Comparison of ENCODE assay signal across 13 cellular contexts in genomic region chrX:112834976-112835375, GRCh38. TPM values are rescaled to one million over a fixed set of nuclear protein-coding genes. Genes with fewer than 3 reads are reported as not detected.
DNase-seq lines count a peak whose midpoint lies in the region; ATAC-seq, FAIRE-seq and TF ChIP-seq lines count a peak whose summit lies in the region.
"Had no signal": no experiment of that assay in that cellular context is flagged by ENCODE, and none has a peak within 500 bp of the region (broad histone marks: within the 10 kb centered on the region; RNA-seq: fewer than 3 reads in every experiment).

No MANE protein-coding gene starts in this region.

- SMC1A ChIA-PET in GM12878 (lab: Charles Lee; ENCODE audit: uncharacterized antibody, unreplicated experiment) = interaction anchor here (1.4 to 1.6 kb wide), 2 partner anchors 12 to 15 kb away, joined by 3 read pairs; no protein-coding TSS in a partner anchor

- RAD21 ChIA-PET in GM12878 (lab: Charles Lee; ENCODE audit: unreplicated experiment) = no interaction called here

- POLR2A ChIA-PET in Caco-2 (lab: Charles Lee) (no interaction called here), GM12878 (lab: Charles Lee) (no interaction called here)

- no peak overlapping the region for H2AFZ ChIP-seq in GM12878 (ENCODE audit: control insufficient read depth, low read depth, low read length)

- 0 out of 2 replicates have a peak overlapping the region, but pooled peaks have one; percentile 7 for H3K4me2 ChIP-seq in GM12878 (ENCODE audit: control insufficient read depth, insufficient read depth)

- ATAC-seq in GM12878 = no peak

- H3K79me2 ChIP-seq in GM12878 (ENCODE audit: control insufficient read depth, insufficient read depth, low read length) = no peaks in the 10 kb centered on the region

- BruUV-seq in Caco-2 (replicated peaks; lab: Mats Ljungman, UMichigan) (no TSS peak), GM12878 (replicated peaks; lab: Mats Ljungman, UMichigan) (no TSS peak)

- TF ChIP-seq CTCF in Caco-2 (IDR thresholded peaks at IDR 0.05; ENCODE audit: insufficient read depth in 1 of 2, low read depth in 1 of 2, low read length in 1 of 2, severe bottlenecking in 1 of 2, unreplicated experiment in 1 of 2) (no peak), GM12878 (IDR thresholded peaks at IDR 0.05 in 2 of 3, conservative IDR thresholded peaks at IDR 0.05 in 1 of 3; ENCODE audit: control insufficient read depth in 2 of 3, extremely low read depth in 1 of 3, insufficient read depth in 1 of 3, low read depth in 3 of 3, low read length in 3 of 3) (no peak), progenitor cell of endocrine pancreas (IDR thresholded peaks at IDR 0.05; ENCODE audit: unreplicated experiment) (no peak), endodermal cell (conservative IDR thresholded peaks at IDR 0.05) (no peak)

- TF ChIP-seq RAD21 in GM12878 (IDR thresholded peaks at IDR 0.05; ENCODE audit: insufficient read depth, low read depth, low read length) = no peak

- H3K4me1 ChIP-seq in Caco-2 (peaks cover 50% of the 10 kb centered on the region), GM12878 (ENCODE audit: control insufficient read depth, insufficient read depth, low read length) (0 out of 2 replicates have a peak, but pooled peaks cover 3% of the 10 kb centered on the region), endodermal cell (ENCODE audit: control insufficient read depth, insufficient read depth, low read length) (no peaks in the 10 kb centered on the region)

- no peak overlapping the region for H3K4me3 Mint-ChIP-seq in Caco-2 (ENCODE audit: unreplicated experiment)
- H3K4me3 Mint-ChIP-seq in progenitor cell of endocrine pancreas (ENCODE audit: low read depth) = no peak overlapping the region
- no peak overlapping the region for H3K4me3 Mint-ChIP-seq in endodermal cell
- H3K4me3 Mint-ChIP-seq: CD4-positive, CD25-positive, alpha-beta regulatory T cell had no signal

- in situ Hi-C loops in GM12878 (cut with MboI) = no loop called here

- no peaks in the 10 kb centered on the region for H4K20me1 ChIP-seq in GM12878 (ENCODE audit: control insufficient read depth, insufficient read depth)

- CTCF ChIA-PET in Caco-2 (lab: Charles Lee) = no interaction called here
- CTCF ChIA-PET in GM12878 (lab: Yijun Ruan, JAX) = no interaction called here

- H3K27ac ChIP-seq in GM12878 (ENCODE audit: control insufficient read depth, insufficient read depth) (no peak overlapping the region), endodermal cell (ENCODE audit: low read depth, low read length) (no peak overlapping the region)

- 92% methylated on average over 1 of the region's 1 CpG for WGBS in GM12878 (ENCODE audit: insufficient coverage, insufficient replicate concordance, low lambda C conversion rate, missing lambda C conversion rate)
- whole genome bisulfite sequencing in endodermal cell (ENCODE audit: insufficient coverage in 1 of 2, insufficient read length in 1 of 2), 2 experiments = 89% methylated on average over 1 of the region's 1 CpG; no CpG with 5 or more reads in 1 of the 2 experiments

- H3K36me3 Mint-ChIP-seq in Caco-2 (ENCODE audit: insufficient read depth, unreplicated experiment) (no peaks in the 10 kb centered on the region), progenitor cell of endocrine pancreas (ENCODE audit: insufficient read depth) (peaks cover 7% of the 10 kb centered on the region), endodermal cell (ENCODE audit: low read depth) (no peaks in the 10 kb centered on the region)
- H3K36me3 Mint-ChIP-seq: CD4-positive, CD25-positive, alpha-beta regulatory T cell had no signal

- TF ChIP-seq EP300 in GM12878 (IDR thresholded peaks at IDR 0.05; ENCODE audit: borderline replicate concordance in 1 of 2, control insufficient read depth in 1 of 2, low read depth in 2 of 2, low read length in 2 of 2) = no peak

- H3K9me3 Mint-ChIP-seq in Caco-2 (ENCODE audit: unreplicated experiment) (no peaks in the 10 kb centered on the region), progenitor cell of endocrine pancreas (ENCODE audit: low read depth) (no peaks in the 10 kb centered on the region), endodermal cell (peaks cover 9% of the 10 kb centered on the region)
- H3K9me3 Mint-ChIP-seq: CD4-positive, CD25-positive, alpha-beta regulatory T cell had no signal

- intact Hi-C loops in Caco-2 (cut with micrococcal nuclease; ENCODE audit: unreplicated experiment) = loop anchor here (10.0 kb wide), 1 partner anchor 130 kb away; no protein-coding TSS in a partner anchor
- intact Hi-C loops in GM12878 (cut with micrococcal nuclease; ENCODE audit: unreplicated experiment) = loop anchor here (10.0 kb wide), 1 partner anchor 70 kb away; no protein-coding TSS in a partner anchor

- no peaks in the 10 kb centered on the region for H3K27me3 ChIP-seq in Caco-2 (replicated peaks; ENCODE audit: control insufficient read depth, insufficient read depth, low read length)
- H3K27me3 ChIP-seq in GM12878 (replicated peaks in 1 of 2; ENCODE audit: control insufficient read depth in 2 of 2, insufficient read depth in 2 of 2, low read length in 1 of 2) = no peaks in the 10 kb centered on the region
- H3K27me3 ChIP-seq in endodermal cell (ENCODE audit: control insufficient read depth, insufficient read depth, low read length, poor library complexity, severe bottlenecking) = peaks cover 29% of the 10 kb centered on the region

- H3K27me3 Mint-ChIP-seq in Caco-2 (ENCODE audit: insufficient read depth, unreplicated experiment) (no peaks in the 10 kb centered on the region), progenitor cell of endocrine pancreas (no peaks in the 10 kb centered on the region), endodermal cell (ENCODE audit: insufficient read depth) (peaks cover 58% of the 10 kb centered on the region)
- H3K27me3 Mint-ChIP-seq: CD4-positive, CD25-positive, alpha-beta regulatory T cell had no signal

- H3K9me3 ChIP-seq in Caco-2 = no peaks in the 10 kb centered on the region
- H3K9me3 ChIP-seq in GM12878 (replicated peaks; ENCODE audit: control insufficient read depth, insufficient read depth, low read length) = no peaks in the 10 kb centered on the region
- H3K9me3 ChIP-seq in endodermal cell (ENCODE audit: control insufficient read depth, low read length) = no peaks in the 10 kb centered on the region

- H3K4me1 Mint-ChIP-seq in Caco-2 (ENCODE audit: low read depth, unreplicated experiment) = peaks cover 21% of the 10 kb centered on the region
- H3K4me1 Mint-ChIP-seq in progenitor cell of endocrine pancreas (ENCODE audit: low read depth) = peaks cover 70% of the 10 kb centered on the region
- H3K4me1 Mint-ChIP-seq in endodermal cell = peaks cover 44% of the 10 kb centered on the region

- H3K36me3 ChIP-seq in Caco-2 (ENCODE audit: control insufficient read depth, insufficient read depth, low read length) (no peaks in the 10 kb centered on the region), GM12878 (ENCODE audit: control insufficient read depth in 2 of 2, insufficient read depth in 2 of 2, low read length in 1 of 2) (no peaks in the 10 kb centered on the region), endodermal cell (ENCODE audit: control insufficient read depth, insufficient read depth, low read length) (no peaks in the 10 kb centered on the region)

- FAIRE-seq in GM12878 (lab: Jason Lieb, UNC) = no peak
- FAIRE-seq: GM18507 had no signal

- no peak for DNase-seq in Caco-2
- peak; percentile 70 for DNase-seq in NCI-H69 (lab: John Stamatoyannopoulos, UW)
- no peak for DNase-seq in GM12878 (ENCODE audit: low read depth, low spot score)
- DNase-seq in progenitor cell of endocrine pancreas (ENCODE audit: low spot score, unreplicated experiment) = no peak
- no peak for DNase-seq in activated naive CD4-positive, alpha-beta T cell treated with anti-CD3 and anti-CD28 coated beads, Interleukin-2, amount 50 U/mL, for 16 hours
- no peak for DNase-seq in activated gamma-delta T cell (lab: John Stamatoyannopoulos, UW)
- DNase-seq in endodermal cell = no peak
- DNase-seq: CD4-positive, CD25-positive, alpha-beta regulatory T cell; KBM-7; NCI-H1436 treated with DMSO at 0.1 percent for 48 hours; NCI-H345; NCI-H526 treated with DMSO at 0.1 percent for 48 hours had no signal

- H3K9ac ChIP-seq in GM12878 (ENCODE audit: control insufficient read depth, insufficient read depth, low read length) = no peak overlapping the region
- H3K9ac ChIP-seq in endodermal cell (ENCODE audit: extremely low read depth, low read length, poor library complexity, severe bottlenecking) = no peak overlapping the region

- no peak for TF ChIP-seq POLR2A in GM12878 (IDR thresholded peaks at IDR 0.05; ENCODE audit: low read depth, low read length)

- no peak overlapping the region for H3K4me3 ChIP-seq in Caco-2 (ENCODE audit: low read depth, low read length)
- no peak overlapping the region for H3K4me3 ChIP-seq in GM12878
- H3K4me3 ChIP-seq in endodermal cell (ENCODE audit: low read length) = no peak overlapping the region

- peak overlapping the region; percentile 86 for H3K27ac Mint-ChIP-seq in Caco-2 (ENCODE audit: unreplicated experiment)
- H3K27ac Mint-ChIP-seq in progenitor cell of endocrine pancreas = peak overlapping the region; percentile 91
- H3K27ac Mint-ChIP-seq in endodermal cell = no peak overlapping the region
- H3K27ac Mint-ChIP-seq: CD4-positive, CD25-positive, alpha-beta regulatory T cell had no signal

TF ChIP-seq in GM12878, 131 proteins besides CTCF, POLR2A, EP300 and RAD21 (continues in another document):
- TF ChIP-seq CBX3 (IDR thresholded peaks at IDR 0.05; ENCODE audit: borderline replicate concordance, low read depth) = no peak
- no peak for TF ChIP-seq POLR2AphosphoS5 (IDR thresholded peaks at IDR 0.05; ENCODE audit: low read length)
- no peak for TF ChIP-seq ATF7 (IDR thresholded peaks at IDR 0.05; ENCODE audit: low read depth)

RNA-seq across cellular contexts. Expression of gene AMOT, which starts 5.7 kb away (rescaled TPM):
- 55.7 and 66.3 TPM in 2 replicates for total RNA-seq in Caco-2 (2022)
- total RNA-seq in GM12878 (2013; cell fraction: nucleolus; rRNA removed) = 1.8 and 3.0 TPM in 2 replicates
- 5.2 and 6.3 TPM in 2 replicates for total RNA-seq in GM12878 (2014; rRNA removed)
- 2.5 and 3.0 TPM in 2 replicates for total RNA-seq in GM12878 (2014; rRNA removed; fragmentation: Illumina TruSeq; extraction: Trizol)
- total RNA-seq in GM12878 (2021) = 12.5 and 14.5 TPM in 2 replicates
- polyA plus RNA-seq in GM12878 (2011; ENCODE audit: low read depth) = 3.2 TPM
- polyA plus RNA-seq in GM12878 (2011; rRNA removed) = 1.7 and 3.4 TPM in 2 replicates
- polyA plus RNA-seq in GM12878 (2011; cell fraction: cytosol; rRNA removed) = 3.2 and 3.4 TPM in 2 replicates
- polyA plus RNA-seq in GM12878 (2011; cell fraction: nucleus; rRNA removed) = 5.4 and 14.7 TPM in 2 replicates
- 4.5 and 5.6 TPM in 2 replicates for polyA plus RNA-seq in GM12878 (2012)
- 4.9 and 5.1 TPM in 2 replicates for polyA plus RNA-seq in GM12878 (2014; fragmentation: Illumina TruSeq; extraction: Trizol)
- polyA plus RNA-seq in GM12878 (2014; fragmentation: Nextera tagmentation; extraction: Ambion mirVana) = 1 to 10 TPM in 1 of 2 experiments, under 1 TPM in 1; 0.92 to 1.4 TPM
- 2.8 and 5.5 TPM in 2 replicates for polyA plus RNA-seq in GM12878 (2014; rRNA removed)
- 1 to 10 TPM; 2.6 to 2.7 TPM for polyA plus RNA-seq in GM12878 (2016; fragmentation: Nextera tagmentation; extraction: Ambion mirVana)
- polyA minus RNA-seq in GM12878 (2011; rRNA and poly(A)+ RNA removed) = 7.2 and 9.7 TPM in 2 replicates
- 3.6 and 4.6 TPM in 2 replicates for polyA minus RNA-seq in GM12878 (2011; cell fraction: cytosol; rRNA and poly(A)+ RNA removed)
- polyA minus RNA-seq in GM12878 (2011; cell fraction: nucleus; rRNA and poly(A)+ RNA removed) = 1.6 and 11.7 TPM in 2 replicates
- 444 and 494 TPM in 2 replicates for total RNA-seq in progenitor cell of endocrine pancreas
- total RNA-seq in endodermal cell = 10 to 100 TPM; 41.3 to 59.8 TPM
- 39.4 TPM for polyA plus RNA-seq in endodermal cell (2013, experiment 1 of 2)
- polyA plus RNA-seq in endodermal cell (2013, experiment 2 of 2) = 39.7 TPM
